In genomic region chr7:2862831-2863361, GRCh38 we compare ENCODE assay signal across 8 cellular contexts. TPM values are rescaled to one million over a fixed set of nuclear protein-coding genes. Genes with fewer than 3 reads are reported as not detected.
A peak's percentile ranks its signal among the peaks of the same experiment; 100 is the strongest.
DNase-seq lines count a peak whose midpoint lies in the region; ATAC-seq, FAIRE-seq and TF ChIP-seq lines count a peak whose summit lies in the region.

No MANE protein-coding gene starts in this region.

- H3K36me3 ChIP-seq in HUES48 (ENCODE audit: control insufficient read depth, insufficient read depth, low read length) = no peaks in the 10 kb centered on the region
- no peaks in the 10 kb centered on the region for H3K36me3 ChIP-seq in mucosa of stomach (ENCODE audit: control insufficient read depth, insufficient read depth, low read length)

- TF ChIP-seq POLR2A in A549 (IDR thresholded peaks at IDR 0.05; ENCODE audit: low read length) = no peak

- TF ChIP-seq CTCF in A549 (IDR thresholded peaks at IDR 0.05) = no peak

- 95% methylated on average over 13 of the region's 22 CpGs for WGBS in A549 (ENCODE audit: missing lambda C conversion rate)
- WGBS in adipose tissue, 3 donors = 69 to 83% (median 78%) methylated on average over 22 of the region's 22 CpGs

- DNase-seq in A549 (ENCODE audit: low read depth in 1 of 2, low spot score in 1 of 2) (no peak), SW 1271 (lab: John Stamatoyannopoulos, UW) (no peak), head of caudate nucleus (no peak), NCI-H748 (lab: John Stamatoyannopoulos, UW; ENCODE audit: unreplicated experiment) (no peak)

- CTCF ChIA-PET in A549 (lab: Yijun Ruan, JAX) = interaction anchor here (0.9 kb wide), 1 partner anchor 10 kb away, joined by 3 read pairs; no protein-coding TSS in a partner anchor

- TF ChIP-seq RAD21 in A549 (conservative IDR thresholded peaks at IDR 0.05 in 1 of 2, IDR thresholded peaks at IDR 0.05 in 1 of 2) = no peak

- POLR2A ChIA-PET in A549 (lab: Yijun Ruan, JAX) = no interaction called here

- H3K9ac ChIP-seq in HUES48 (ENCODE audit: low read depth, low read length) = no peak overlapping the region; the same call in 1 of the 2 replicates
- H3K9ac ChIP-seq in mucosa of stomach (ENCODE audit: low read length) = peak overlapping the region; percentile 66

- intact Hi-C loops in head of caudate nucleus (cut with DNase I) = loop anchor here (2.0 kb wide), 1 partner anchor 18 kb away; the partner anchor contains the start of gene GNA12

- H3K27ac ChIP-seq in A549 (peak overlapping the region; percentile 74 to 88; a peak in 5 of 6 replicates), HUES48 (ENCODE audit: low read depth, low read length) (peak overlapping the region; percentile 50), adipose tissue (ENCODE audit: low read depth, low read length) (peak overlapping the region; percentile 73)

- no peak overlapping the region for H3K4me3 ChIP-seq in A549
- no peak overlapping the region for H3K4me3 ChIP-seq in HUES48 (ENCODE audit: low read depth, low read length)
- H3K4me3 ChIP-seq in mucosa of stomach (ENCODE audit: low read length) = peak overlapping the region; percentile 41

- TF ChIP-seq EP300 in A549 (IDR thresholded peaks at IDR 0.05) = no peak

- FAIRE-seq in A549 (lab: Jason Lieb, UNC) = no peak

- H3K4me2 ChIP-seq in A549 = peak overlapping the region; percentile 69; the same call in 1 of the 3 replicates

- H3K4me1 ChIP-seq in A549 (peaks cover 13% of the 10 kb centered on the region), HUES48 (ENCODE audit: control insufficient read depth, insufficient read depth, low read length) (peaks cover 11% of the 10 kb centered on the region), mucosa of stomach (ENCODE audit: control insufficient read depth, insufficient read depth, low read length) (peaks cover 27% of the 10 kb centered on the region)

- ATAC-seq in A549 = no peak; a peak in 1 of 6 replicates
- no peak for ATAC-seq in GM18907 (IDR thresholded peaks at IDR 0.05; ENCODE audit: unreplicated experiment)

- H3K9me3 ChIP-seq in A549 (no peaks in the 10 kb centered on the region), HUES48 (ENCODE audit: control insufficient read depth, insufficient read depth, low read length) (no peaks in the 10 kb centered on the region), mucosa of stomach (ENCODE audit: control insufficient read depth, low read length) (no peaks in the 10 kb centered on the region)

- H3K27me3 ChIP-seq in HUES48 (ENCODE audit: control insufficient read depth, insufficient read depth, low read length) (no peaks in the 10 kb centered on the region), mucosa of stomach (ENCODE audit: control insufficient read depth, insufficient read depth, low read length) (no peaks in the 10 kb centered on the region)

TF ChIP-seq in A549, 52 proteins besides CTCF, POLR2A, EP300 and RAD21:
- TF ChIP-seq CBX8 (IDR thresholded peaks at IDR 0.05) (no peak), EHMT2 (IDR thresholded peaks at IDR 0.05; ENCODE audit: low read depth) (no peak), ZC3H11A (IDR thresholded peaks at IDR 0.05) (no peak), FOXS1 (CRISPR knock-in tag; IDR thresholded peaks at IDR 0.05) (no peak), HMGXB4 (CRISPR knock-in tag; IDR thresholded peaks at IDR 0.05; ENCODE audit: borderline replicate concordance) (no peak), MAFK (IDR thresholded peaks at IDR 0.05; ENCODE audit: partially characterized antibody) (no peak), HOXB5 (CRISPR knock-in tag; IDR thresholded peaks at IDR 0.05) (no peak), EHF (CRISPR knock-in tag; IDR thresholded peaks at IDR 0.05) (no peak), NR3C1 (IDR thresholded peaks at IDR 0.05) (no peak), KDM5A (IDR thresholded peaks at IDR 0.05) (no peak), FOSL2 (IDR thresholded peaks at IDR 0.05) (no peak), FOSL2 (CRISPR knock-in tag; IDR thresholded peaks at IDR 0.05) (no peak), BHLHE40 (IDR thresholded peaks at IDR 0.05; ENCODE audit: low read depth, low read length) (no peak), ATOH8 (CRISPR knock-in tag; IDR thresholded peaks at IDR 0.05; ENCODE audit: low read depth) (no peak)

RNA-seq across cellular contexts. Expression of gene GNA12, which starts 18.8 kb away (rescaled TPM):
- polyA plus RNA-seq in A549 (2011; rRNA removed) (43.7 and 44.0 TPM in 2 replicates), A549 (2017; fragmentation: RNase III; extraction: RNeasy Plus Mini Kit Qiagen cat#74134 plus additional on column Dnase treatment) (33.0 to 35.6 TPM (median 34.5 TPM) in 3 replicates), adipose tissue (10 to 100 TPM; 14.8 to 42.6 (median 39.9) TPM)
- polyA plus RNA-seq in A549 (2012; cell fraction: cytosol; rRNA removed) = 35.5 and 55.4 TPM in 2 replicates
- 30.9 and 37.5 TPM in 2 replicates for polyA plus RNA-seq in A549 (2012; cell fraction: nucleus; rRNA removed)
- 66.4 and 75.1 TPM in 2 replicates for polyA minus RNA-seq in A549 (2011; rRNA and poly(A)+ RNA removed)
